ENCODE assay signal across 16 cellular contexts in genomic region chr7:124940306-124940705, GRCh38.
"Had no signal": no experiment of that assay in that cellular context is flagged by ENCODE, and none has a peak within 500 bp of the region (broad histone marks: within the 10 kb centered on the region; RNA-seq: fewer than 3 reads in every experiment).

No MANE protein-coding gene starts in this region.

- H3K4me3 ChIP-seq: esophagus muscularis mucosa, gastrocnemius medialis, heart left ventricle, lung, thyroid gland had no signal

- H3K36me3 Mint-ChIP-seq: activated naive CD8-positive, alpha-beta T cell treated with anti-CD3 and anti-CD28 coated beads, Interleukin-2, amount 10 ng/mL, durations not matched to agents 7 days and 5 days; naive B cell; stimulated activated effector memory CD8-positive, alpha-beta T cell treated with anti-CD3 and anti-CD28 coated beads, Interleukin-12 subunit alpha, Interleukin-12 subunit beta, amount 100 ng/mL, for 72 hours had no signal

- H3K27ac Mint-ChIP-seq: activated naive CD8-positive, alpha-beta T cell treated with anti-CD3 and anti-CD28 coated beads, Interleukin-2, amount 10 ng/mL, durations not matched to agents 7 days and 5 days; activated T-helper 1 cell treated with anti-CD3 and anti-CD28 coated beads, Interleukin-12 subunit alpha, Interleukin-12 subunit beta, Interleukin-2, Interleukin-4 antibody, amounts not matched to agents 30 ng/mL and 10 ng/mL and 1 ng/mL, durations not matched to agents 14 hours and 24 hours and 36 hours; naive B cell; stimulated activated effector memory CD8-positive, alpha-beta T cell treated with anti-CD3 and anti-CD28 coated beads, Interleukin-12 subunit alpha, Interleukin-12 subunit beta, amount 100 ng/mL, for 72 hours; T-cell had no signal

- DNase-seq: activated naive CD8-positive, alpha-beta T cell treated with anti-CD3 and anti-CD28 coated beads, Interleukin-2, amount 10 ng/mL, durations not matched to agents 7 days and 5 days; anterior cingulate cortex; brain microvascular endothelial cell; gastrocnemius medialis; heart left ventricle; left cardiac atrium; naive B cell; posterior cingulate gyrus; T-cell; T-helper 9 cell; thyroid gland had no signal

- ATAC-seq: activated CD4-positive, CD25-positive, alpha-beta regulatory T cell treated with anti-CD3 and anti-CD28 coated beads, Interleukin-2, amount 50 U/mL, for 24 hours; gastrocnemius medialis; heart left ventricle; left cardiac atrium; stimulated activated effector memory CD8-positive, alpha-beta T cell treated with anti-CD3 and anti-CD28 coated beads, Interleukin-12 subunit alpha, Interleukin-12 subunit beta, amount 100 ng/mL, for 72 hours; T-cell had no signal

- H3K9me3 Mint-ChIP-seq: activated naive CD8-positive, alpha-beta T cell treated with anti-CD3 and anti-CD28 coated beads, Interleukin-2, amount 10 ng/mL, durations not matched to agents 7 days and 5 days; activated T-helper 1 cell treated with anti-CD3 and anti-CD28 coated beads, Interleukin-12 subunit alpha, Interleukin-12 subunit beta, Interleukin-2, Interleukin-4 antibody, amounts not matched to agents 30 ng/mL and 10 ng/mL and 1 ng/mL, durations not matched to agents 14 hours and 24 hours and 36 hours; stimulated activated effector memory CD8-positive, alpha-beta T cell treated with anti-CD3 and anti-CD28 coated beads, Interleukin-12 subunit alpha, Interleukin-12 subunit beta, amount 100 ng/mL, for 72 hours; T-cell had no signal
